In genomic region chr2:10359731-10360329, GRCh38 we compare ENCODE assay signal across 24 cellular contexts. TPM values are rescaled to one million over a fixed set of nuclear protein-coding genes. Genes with fewer than 3 reads are reported as not detected.
DNase-seq lines count a peak whose midpoint lies in the region; ATAC-seq, FAIRE-seq and TF ChIP-seq lines count a peak whose summit lies in the region.
"Had no signal": no experiment of that assay in that cellular context is flagged by ENCODE, and none has a peak within 500 bp of the region (broad histone marks: within the 10 kb centered on the region; RNA-seq: fewer than 3 reads in every experiment).

No MANE protein-coding gene starts in this region.

- no peaks in the 10 kb centered on the region for H3K79me1 ChIP-seq in neuronal stem cell (ENCODE audit: low read depth, low read length)

- H3K9me3 Mint-ChIP-seq in osteocyte (ENCODE audit: unreplicated experiment) = no peaks in the 10 kb centered on the region

- H2BK15ac ChIP-seq in neuronal stem cell (ENCODE audit: low read length) = peak overlapping the region; percentile 53

- H4K20me1 ChIP-seq in BLaER1 (peaks cover 98% of the 10 kb centered on the region), K562 (replicated peaks; ENCODE audit: control insufficient read depth, insufficient read depth, low read length) (peaks cover 8% of the 10 kb centered on the region; the same call in 1 of the 2 replicates)
- peaks cover 79 to 100% (median 98%) of the 10 kb centered on the region in 11 experiments for H4K20me1 ChIP-seq in BLaER1 treated with 17β-estradiol and CSF1 and Interleukin-3, amounts not matched to agents 10 nM and 100 nM

- H3K79me2 ChIP-seq in K562 (ENCODE audit: control insufficient read depth, insufficient read depth, low read length) = peaks cover 12% of the 10 kb centered on the region; the same call in 2 of the 3 replicates

- no peak overlapping the region for H3K27ac Mint-ChIP-seq in osteocyte (ENCODE audit: unreplicated experiment)

- TF ChIP-seq CTCF in K562 (IDR thresholded peaks at IDR 0.05 in 2 of 3, conservative IDR thresholded peaks at IDR 0.05 in 1 of 3; ENCODE audit: insufficient read depth in 2 of 3, low read depth in 1 of 3, low read length in 3 of 3) (no peak), GM13976 (IDR thresholded peaks at IDR 0.05; ENCODE audit: borderline replicate concordance, control extremely low read depth, extremely low read depth, insufficient read depth, missing control alignments) (no peak), osteocyte (IDR thresholded peaks at IDR 0.05) (no peak)

- peak overlapping the region; percentile 24; the same call in 1 of the 2 replicates for H3K27ac ChIP-seq in BLaER1
- H3K27ac ChIP-seq in BLaER1 treated with 17β-estradiol and CSF1 and Interleukin-3, amounts not matched to agents 10 nM and 100 nM = peak overlapping the region in 3 of 11 experiments; percentile 13 to 34 (median 22); a peak in 1 of 22 replicates
- no peak overlapping the region for H3K27ac ChIP-seq in K562 (ENCODE audit: extremely low read depth, low read depth, low read length)
- H3K27ac ChIP-seq in neuronal stem cell (replicated peaks; ENCODE audit: low read length) = no peak overlapping the region
- H3K27ac ChIP-seq: GM23248, HL-60 had no signal

- H3K27me3 ChIP-seq in BLaER1 (no peaks in the 10 kb centered on the region), K562 (ENCODE audit: control insufficient read depth in 2 of 2, insufficient read depth in 2 of 2, low read length in 2 of 2) (no peaks in the 10 kb centered on the region), neuronal stem cell (ENCODE audit: control insufficient read depth in 3 of 3, insufficient read depth in 3 of 3, low read depth in 1 of 3, low read length in 3 of 3) (no peaks in the 10 kb centered on the region)
- H3K27me3 ChIP-seq in BLaER1 treated with 17β-estradiol and CSF1 and Interleukin-3, amounts not matched to agents 10 nM and 100 nM = no peaks in the 10 kb centered on the region
- H3K27me3 ChIP-seq: MG63 had no signal

- no peak for ATAC-seq in K562
- ATAC-seq: Right ventricle myocardium inferior had no signal

- H3K4me3 Mint-ChIP-seq in osteocyte (ENCODE audit: unreplicated experiment) = no peak overlapping the region

- no peak overlapping the region for H3K14ac ChIP-seq in neuronal stem cell (ENCODE audit: low read length)

- H3K4me1 ChIP-seq in BLaER1 = peaks cover 77% of the 10 kb centered on the region
- peaks cover 44 to 74% (median 65%) of the 10 kb centered on the region in 10 experiments for H3K4me1 ChIP-seq in BLaER1 treated with 17β-estradiol and CSF1 and Interleukin-3, amounts not matched to agents 10 nM and 100 nM
- peaks cover 0 to 39% of the 10 kb centered on the region in 2 experiments; a peak in 4 of 5 replicates for H3K4me1 ChIP-seq in K562 (replicated peaks in 1 of 2; ENCODE audit: control insufficient read depth in 2 of 2, insufficient read depth in 2 of 2, low read length in 2 of 2)
- peaks cover 2 to 14% of the 10 kb centered on the region in 2 donors for H3K4me1 ChIP-seq in neuronal stem cell (ENCODE audit: control insufficient read depth in 2 of 2, insufficient read depth in 1 of 2, low read depth in 1 of 2, low read length in 2 of 2)

- peaks cover 16% of the 10 kb centered on the region; the same call in 1 of the 2 replicates for H3K36me3 ChIP-seq in BLaER1
- H3K36me3 ChIP-seq in BLaER1 treated with 17β-estradiol and CSF1 and Interleukin-3, amounts not matched to agents 10 nM and 100 nM = peaks cover 0 to 52% (median 9%) of the 10 kb centered on the region in 11 experiments; a peak in 13 of 22 replicates
- peaks cover 12% of the 10 kb centered on the region; the same call in 2 of the 3 replicates for H3K36me3 ChIP-seq in K562 (ENCODE audit: control insufficient read depth, insufficient read depth, low read length)
- H3K36me3 ChIP-seq in neuronal stem cell (replicated peaks in 1 of 2; ENCODE audit: control insufficient read depth in 2 of 2, insufficient read depth in 2 of 2, low read length in 2 of 2) = no peaks in the 10 kb centered on the region

- POLR2A ChIA-PET in K562 (lab: Yijun Ruan, JAX) = no interaction called here

- no peak overlapping the region for H4K8ac ChIP-seq in neuronal stem cell (ENCODE audit: low read depth, low read length)

- peak overlapping the region; percentile 79 for H3K18ac ChIP-seq in neuronal stem cell (ENCODE audit: low read length)

- no peak overlapping the region for H4K91ac ChIP-seq in neuronal stem cell (ENCODE audit: low read depth, low read length, poor library complexity)

- no peak overlapping the region for H3K4me3 ChIP-seq in BLaER1
- H3K4me3 ChIP-seq in BLaER1 treated with 17β-estradiol and CSF1 and Interleukin-3, amounts not matched to agents 10 nM and 100 nM = no peak overlapping the region
- no peak overlapping the region for H3K4me3 ChIP-seq in K562
- no peak overlapping the region for H3K4me3 ChIP-seq in neuronal stem cell (ENCODE audit: low read length in 2 of 2)
- H3K4me3 ChIP-seq: GM23248, MG63 had no signal

- no TSS peak for BruUV-seq in K562 (replicated peaks; lab: Mats Ljungman, UMichigan)

- no peaks in the 10 kb centered on the region for H3K36me3 Mint-ChIP-seq in osteocyte (ENCODE audit: unreplicated experiment)

- H3K4me1 Mint-ChIP-seq in osteocyte (ENCODE audit: unreplicated experiment) = peaks cover 4% of the 10 kb centered on the region

- no peak for FAIRE-seq in K562 (lab: Jason Lieb, UNC)
- FAIRE-seq: G401.6, RCC 7860 had no signal

- H3K9me1 ChIP-seq in K562 (ENCODE audit: control insufficient read depth, insufficient read depth, low read length) = no peaks in the 10 kb centered on the region

- WGBS in K562 (ENCODE audit: insufficient coverage, low coverage, missing lambda C conversion rate) = 89% methylated on average over 19 of the region's 21 CpGs
- whole genome bisulfite sequencing in neuronal stem cell (ENCODE audit: extremely low coverage in 2 of 2, insufficient read length in 2 of 2, insufficient replicate concordance in 1 of 2), 2 donors = no CpG with 5 or more reads among the region's 21 CpGs

- peak overlapping the region; percentile 43 for H2AK5ac ChIP-seq in neuronal stem cell (ENCODE audit: low read depth, low read length)

- no peaks in the 10 kb centered on the region for H3K27me3 Mint-ChIP-seq in osteocyte (ENCODE audit: unreplicated experiment)

- DNase-seq in K562 (ENCODE audit: extremely low read depth in 1 of 4, low spot score in 3 of 4) = no peak
- DNase-seq in neuronal stem cell (ENCODE audit: low spot score) = no peak
- no peak for DNase-seq in cerebellum (ENCODE audit: low spot score)
- DNase-seq in GM13976 (ENCODE audit: low spot score) = no peak
- no peak for DNase-seq in osteocyte (ENCODE audit: extremely low spot score, unreplicated experiment)
- DNase-seq: ACHN; AML-193; COR-L47; GM23248; HCEC 1CT; IMR-90; Kasumi-1; MG63; NCI-H1048; NCI-H1436; NCI-H1930; NCI-H446 treated with DMSO at 0.1 percent for 48 hours; NK-92 treated with Interleukin-12 subunit alpha and Interleukin-12 subunit beta, amount 100 ng/mL, for 24 hours had no signal

- H3K9me3 ChIP-seq in BLaER1 (no peaks in the 10 kb centered on the region), K562 (replicated peaks; ENCODE audit: control insufficient read depth, insufficient read depth, low read depth, low read length) (no peaks in the 10 kb centered on the region), neuronal stem cell (replicated peaks in 1 of 2; ENCODE audit: control insufficient read depth in 2 of 2, insufficient read depth in 1 of 2, low read depth in 1 of 2, low read length in 2 of 2) (no peaks in the 10 kb centered on the region)
- H3K9me3 ChIP-seq in BLaER1 treated with 17β-estradiol and CSF1 and Interleukin-3, amounts not matched to agents 10 nM and 100 nM (replicated peaks in 1 of 11) = no peaks in the 10 kb centered on the region
- H3K9me3 ChIP-seq: MG63 had no signal

- peak overlapping the region; percentile 60 for H3K4ac ChIP-seq in neuronal stem cell (ENCODE audit: low read length)

- no peak for TF ChIP-seq POLR2A in K562 (conservative IDR thresholded peaks at IDR 0.05)

- TF ChIP-seq EP300 in K562 (IDR thresholded peaks at IDR 0.05; ENCODE audit: low read length) = no peak

- H2AFZ ChIP-seq in K562 (ENCODE audit: low read depth, low read length) (no peak overlapping the region), neuronal stem cell (ENCODE audit: low read length) (no peak overlapping the region)
- H2AFZ ChIP-seq: GM23248 had no signal

- H2BK5ac ChIP-seq in neuronal stem cell (ENCODE audit: low read length) = no peak overlapping the region

- peak overlapping the region; percentile 46 for H3K23ac ChIP-seq in neuronal stem cell (ENCODE audit: low read depth, low read length, poor library complexity)

- CTCF ChIA-PET in K562 (lab: Yijun Ruan, JAX; ENCODE audit: low intra/inter-chr PET ratio) = no interaction called here

- in situ Hi-C loops in K562 (cut with MboI) (no loop called here), GM13976 (cut with MboI; ENCODE audit: low sequenced_read_pairs, unreplicated experiment) (no loop called here)

- intact Hi-C loops in K562 (cut with micrococcal nuclease) = no loop called here

- H3K4me2 ChIP-seq in BLaER1 (peak overlapping the region; percentile 70), K562 (ENCODE audit: insufficient read depth, low read length) (no peak overlapping the region), neuronal stem cell (ENCODE audit: insufficient read depth, low read length, poor library complexity, severe bottlenecking) (no peak overlapping the region)
- H3K4me2 ChIP-seq in BLaER1 treated with 17β-estradiol and CSF1 and Interleukin-3, amounts not matched to agents 10 nM and 100 nM = peak overlapping the region; percentile 56 to 92 (median 67); a peak in 21 of 22 replicates

- peak overlapping the region; percentile 76 for H2BK12ac ChIP-seq in neuronal stem cell (ENCODE audit: low read length)

- no peak for TF ChIP-seq RAD21 in K562 (CRISPR knock-in tag; conservative IDR thresholded peaks at IDR 0.05 in 1 of 2, IDR thresholded peaks at IDR 0.05 in 1 of 2)

- H2BK120ac ChIP-seq in neuronal stem cell (ENCODE audit: low read depth, low read length) = peak overlapping the region; percentile 44

- H3K9ac ChIP-seq in BLaER1 (no peak overlapping the region), K562 (ENCODE audit: insufficient read depth in 1 of 2, low read depth in 2 of 2, low read length in 2 of 2) (peak overlapping the region in 1 of 2 experiments; percentile 72; a peak in 2 of 4 replicates), neuronal stem cell (ENCODE audit: low read depth, low read length, poor library complexity) (no peak overlapping the region)
- peak overlapping the region in 4 of 11 experiments; percentile 6 to 54 (median 26); a peak in 7 of 22 replicates for H3K9ac ChIP-seq in BLaER1 treated with 17β-estradiol and CSF1 and Interleukin-3, amounts not matched to agents 10 nM and 100 nM
- H3K9ac ChIP-seq: GM23248 had no signal

RNA-seq across cellular contexts. Expression of gene HPCAL1, which starts 57.1 kb away (rescaled TPM):
- total RNA-seq in K562 (2011; cell fraction: chromatin; rRNA removed; ENCODE audit: low replicate concordance) = 25.1 and 67.2 TPM in 2 replicates
- total RNA-seq in K562 (2011; cell fraction: nucleolus; rRNA removed) = 37.1 and 44.9 TPM in 2 replicates
- total RNA-seq in K562 (2011; cell fraction: nucleoplasm; rRNA removed) = 28.7 and 29.2 TPM in 2 replicates
- total RNA-seq in K562 (2014; rRNA removed) (56.2 and 62.9 TPM in 2 replicates), K562 (2014; rRNA removed; fragmentation: Illumina TruSeq; extraction: Trizol) (9.5 and 10.9 TPM in 2 replicates), K562 (2015; rRNA removed; fragmentation: Illumina TruSeq; extraction: Trizol) (20.2 and 25.0 TPM in 2 replicates), K562 (2021) (61.5 and 65.5 TPM in 2 replicates), cerebellum (40.8 TPM), osteocyte (56.8 and 57.8 TPM in 2 replicates)
- polyA plus RNA-seq in K562 (2011; rRNA removed) (23.9 and 48.2 TPM in 2 replicates), K562 (2014; fragmentation: Illumina TruSeq; extraction: Trizol) (36.5 and 74.6 TPM in 2 replicates), K562 (2014; fragmentation: Nextera tagmentation; extraction: Ambion mirVana) (1 to 10 TPM; 2.7 to 3.1 TPM), K562 (2014; rRNA removed) (41.0 and 44.2 TPM in 2 replicates)
- 44.1 and 78.0 TPM in 2 replicates for polyA plus RNA-seq in K562 (2011; cell fraction: cytosol; rRNA removed)
- polyA plus RNA-seq in K562 (2011; cell fraction: nucleus; rRNA removed) = 49.6 and 80.3 TPM in 2 replicates
- polyA plus RNA-seq in K562 (2012) = 67.3 and 117 TPM in 2 replicates
- polyA minus RNA-seq in K562 (2011; rRNA and poly(A)+ RNA removed) = 11.6 and 13.9 TPM in 2 replicates
- polyA minus RNA-seq in K562 (2011; cell fraction: cytosol; rRNA and poly(A)+ RNA removed) = 32.4 and 46.1 TPM in 2 replicates
- polyA minus RNA-seq in K562 (2011; cell fraction: nucleus; rRNA and poly(A)+ RNA removed) = 19.9 and 22.5 TPM in 2 replicates
- 10.7 TPM for polyA plus RNA-seq in neuronal stem cell (2013, experiment 1 of 2)
- 9.6 TPM for polyA plus RNA-seq in neuronal stem cell (2013, experiment 2 of 2)

Comparison
In these comparisons a context has a peak if more than half of its experiments do, and no peak if none do; other contexts are left out.
1. H3K4me2 ChIP-seq: peak in BLaER1 (single experiment) and BLaER1 treated with 17β-estradiol and CSF1 and Interleukin-3, amounts not matched to agents 10 nM and 100 nM (11 of 11); none in K562 (single experiment) and neuronal stem cell (single experiment).